8 cellular contexts compared by ENCODE assay signal in the genomic region with DNA sequence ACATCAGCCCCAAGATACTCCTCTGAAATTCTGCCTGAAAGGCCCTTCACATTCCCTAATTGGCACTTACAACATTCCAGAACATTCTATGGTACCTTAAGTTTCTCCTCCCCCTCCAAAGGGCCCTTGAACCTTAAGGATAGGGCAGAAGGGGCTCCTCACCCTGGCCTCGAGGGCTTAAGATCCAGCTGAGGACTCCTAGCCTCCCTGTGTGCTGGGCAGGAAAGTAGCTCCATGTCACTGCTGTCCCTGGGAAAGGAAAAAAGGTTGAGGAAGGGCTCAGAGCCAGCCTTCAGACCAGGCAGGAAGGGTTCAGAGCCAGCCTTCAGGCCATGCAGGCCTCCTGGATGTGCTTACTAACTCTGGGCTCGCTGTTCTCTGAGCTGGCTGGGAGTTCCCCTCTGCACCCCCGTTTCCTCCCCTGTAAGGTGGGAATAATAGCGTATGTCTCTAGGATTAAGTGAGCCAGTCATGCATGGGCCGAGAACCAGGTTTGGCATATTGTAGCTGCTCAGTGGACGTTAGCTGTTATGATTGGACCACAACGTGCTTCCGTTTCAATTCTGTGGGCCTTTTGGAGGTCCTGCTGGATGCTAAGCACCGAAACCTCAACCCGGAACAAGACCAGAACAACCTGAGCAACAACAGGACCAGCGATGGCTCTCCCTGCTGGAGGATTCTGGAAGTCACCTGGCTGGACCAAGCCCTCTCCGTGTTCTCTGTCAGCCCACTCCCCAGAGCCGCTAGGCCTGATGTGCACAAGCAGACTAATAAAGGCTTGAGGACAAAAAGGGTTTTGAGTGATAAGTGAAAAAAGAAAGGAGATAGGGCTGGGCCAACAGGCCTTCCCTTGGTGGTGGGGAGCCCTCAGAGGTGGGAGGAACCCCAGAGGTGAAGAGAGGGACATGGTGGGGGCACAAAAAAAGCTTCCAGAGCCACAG. TPM values are rescaled to one million over a fixed set of nuclear protein-coding genes. Genes with fewer than 3 reads are reported as not detected.
A peak's percentile ranks its signal among the peaks of the same experiment; 100 is the strongest.
DNase-seq lines count a peak whose midpoint lies in the region; ATAC-seq and TF ChIP-seq lines count a peak whose summit lies in the region.

No MANE protein-coding gene starts in this region.

- no peaks in the 10 kb centered on the region for H3K9me2 ChIP-seq in OCI-LY1 (ENCODE audit: low read depth, low read length)

- TF ChIP-seq CTCF in left ventricle myocardium inferior (IDR thresholded peaks at IDR 0.05; ENCODE audit: borderline replicate concordance) (peak; percentile 34), right atrium auricular region (IDR thresholded peaks at IDR 0.05) (peak in 1 of 2 donors; percentile 29), OCI-LY1 (IDR thresholded peaks at IDR 0.05; ENCODE audit: low read length) (peak; percentile 55)

- peak overlapping the region; percentile 75 for H3K9ac ChIP-seq in OCI-LY1 (ENCODE audit: low read length)
- 0 out of 2 replicates have a peak overlapping the region, but pooled peaks have one; percentile 16 for H3K9ac ChIP-seq in iPS-20b (ENCODE audit: low read depth, low read length)

- intact Hi-C loops in left ventricle myocardium inferior (cut with micrococcal nuclease): no loop called here

- no peak for DNase-seq in left ventricle myocardium inferior
- DNase-seq in right atrium auricular region (ENCODE audit: low spot score): no peak
- no peak for DNase-seq in LoVo (ENCODE audit: low spot score)
- no peak for DNase-seq in stimulated activated CD4-positive, alpha-beta T cell treated with anti-CD3 and anti-CD28 coated beads, Interleukin-4, amount 100 ng/mL, for 24 hours
- DNase-seq in NCI-H1930 (lab: John Stamatoyannopoulos, UW): no peak

- H3K27ac ChIP-seq in left ventricle myocardium inferior (replicated peaks): no peak overlapping the region
- no peak overlapping the region for H3K27ac ChIP-seq in right atrium auricular region
- peak overlapping the region; percentile 91 for H3K27ac ChIP-seq in OCI-LY1 (ENCODE audit: low read depth, low read length, poor library complexity, severe bottlenecking)
- H3K27ac ChIP-seq in iPS-20b (ENCODE audit: low read length): no peak overlapping the region

- H4K20me1 ChIP-seq in OCI-LY1 (ENCODE audit: insufficient read depth, low read length): no peaks in the 10 kb centered on the region

- H3K9me3 ChIP-seq in left ventricle myocardium inferior (replicated peaks) (no peaks in the 10 kb centered on the region), right atrium auricular region (no peaks in the 10 kb centered on the region), OCI-LY1 (ENCODE audit: low read length) (no peaks in the 10 kb centered on the region), iPS-20b (ENCODE audit: insufficient read depth, low read depth, low read length) (no peaks in the 10 kb centered on the region)

- H3K4me2 ChIP-seq in OCI-LY1 (ENCODE audit: low read length): peak overlapping the region; percentile 83

- H3F3A ChIP-seq in OCI-LY1 (ENCODE audit: insufficient read depth, low read length): no peaks in the 10 kb centered on the region

- no peak overlapping the region for H2AFZ ChIP-seq in OCI-LY1 (ENCODE audit: low read length)

- peak; percentile 40 for ATAC-seq in HG02623 (IDR thresholded peaks at IDR 0.05; ENCODE audit: unreplicated experiment)

- H3K4me3 ChIP-seq in left ventricle myocardium inferior: peak overlapping the region; percentile 68
- no peak overlapping the region for H3K4me3 ChIP-seq in right atrium auricular region
- peak overlapping the region; percentile 63 for H3K4me3 ChIP-seq in OCI-LY1 (ENCODE audit: low read depth, low read length, poor library complexity, severe bottlenecking)
- peak overlapping the region; percentile 51 for H3K4me3 ChIP-seq in iPS-20b (ENCODE audit: low read length)

- H3K36me3 ChIP-seq in left ventricle myocardium inferior (no peaks in the 10 kb centered on the region), right atrium auricular region (no peaks in the 10 kb centered on the region), OCI-LY1 (ENCODE audit: insufficient read depth, low read length) (no peaks in the 10 kb centered on the region), iPS-20b (ENCODE audit: insufficient read depth, low read depth, low read length) (peaks cover 18% of the 10 kb centered on the region)

- H3K79me2 ChIP-seq in OCI-LY1 (ENCODE audit: insufficient read depth, low read length): no peaks in the 10 kb centered on the region

- H3K4me1 ChIP-seq in left ventricle myocardium inferior (peaks cover 23% of the 10 kb centered on the region), right atrium auricular region (peaks cover 0 to 16% of the 10 kb centered on the region in 2 donors), OCI-LY1 (ENCODE audit: insufficient read depth, low read length, severe bottlenecking) (peaks cover 45% of the 10 kb centered on the region), iPS-20b (ENCODE audit: insufficient read depth, low read length) (peaks cover 14% of the 10 kb centered on the region; the same call in 1 of the 2 replicates)

- H3K27me3 ChIP-seq in left ventricle myocardium inferior (ENCODE audit: low read depth) (peaks cover 28% of the 10 kb centered on the region), right atrium auricular region (peaks cover 0 to 3% of the 10 kb centered on the region in 2 donors), OCI-LY1 (ENCODE audit: insufficient read depth, low read length) (no peaks in the 10 kb centered on the region), iPS-20b (ENCODE audit: insufficient read depth, low read length) (peaks cover 13% of the 10 kb centered on the region)

RNA-seq across cellular contexts. Expression of a gene that starts 1.0 kb away (rescaled TPM):
- 2.4 TPM for total RNA-seq in left ventricle myocardium inferior
- 1 to 10 TPM; 4.0 to 9.4 TPM for total RNA-seq in right atrium auricular region

Comparison
In these comparisons a context has a peak if more than half of its experiments do, and no peak if none do; other contexts are left out.
1. H3K4me3 ChIP-seq: peak in left ventricle myocardium inferior (single experiment), OCI-LY1 (single experiment) and iPS-20b (single experiment); none in right atrium auricular region (0 of 2).